ENCODE assay signal across 8 cellular contexts in the genomic region with DNA sequence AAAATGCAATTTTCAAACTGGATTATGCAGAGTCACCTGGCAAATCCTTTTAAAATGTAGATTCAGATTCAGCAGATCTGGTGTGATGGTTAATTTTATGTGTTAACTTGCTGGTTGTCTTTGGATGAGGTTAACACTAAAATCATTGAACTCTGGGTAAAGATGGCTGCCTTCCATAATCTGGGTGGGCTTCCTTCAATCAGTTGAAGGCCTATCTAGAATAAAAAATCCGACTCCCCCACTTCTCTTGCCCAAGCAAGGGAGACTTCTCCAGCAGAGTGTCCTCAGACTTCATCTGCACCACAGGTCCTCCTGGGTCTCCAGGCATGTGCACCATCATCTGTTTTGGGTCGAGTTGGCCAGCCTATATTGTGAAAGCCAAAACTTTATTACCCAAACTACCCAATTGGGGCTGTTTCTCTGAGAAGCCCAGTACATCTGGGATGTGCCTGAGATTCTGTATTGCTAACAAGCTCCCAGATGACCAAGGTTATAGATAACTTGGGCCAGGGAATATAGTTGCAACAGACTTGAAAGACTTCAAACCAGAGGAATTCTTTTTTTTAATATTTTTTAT. TPM values are rescaled to one million over a fixed set of nuclear protein-coding genes. Genes with fewer than 3 reads are reported as not detected.
DNase-seq lines count a peak whose midpoint lies in the region; ATAC-seq and TF ChIP-seq lines count a peak whose summit lies in the region.

No MANE protein-coding gene starts in this region.

- no peak for ATAC-seq in HG03280 (IDR thresholded peaks at IDR 0.05; ENCODE audit: unreplicated experiment)

- peaks cover 4% of the 10 kb centered on the region for H3K36me3 Mint-ChIP-seq in brain

- H3K27me3 Mint-ChIP-seq in brain: no peaks in the 10 kb centered on the region

- TF ChIP-seq CTCF in brain (conservative IDR thresholded peaks at IDR 0.05) (no peak), BE2C (IDR thresholded peaks at IDR 0.05; ENCODE audit: low read depth, low read length) (no peak)

- H3K9me3 Mint-ChIP-seq in brain: no peaks in the 10 kb centered on the region

- no peak overlapping the region for H3K9ac ChIP-seq in HUES48 (ENCODE audit: low read depth, low read length)

- peak; percentile 16 for DNase-seq in AG20443 (ENCODE audit: low spot score)
- no peak for DNase-seq in NCI-H748 (lab: John Stamatoyannopoulos, UW; ENCODE audit: unreplicated experiment)
- DNase-seq in BE2C: no peak
- DNase-seq in amygdala (lab: John Stamatoyannopoulos, UW): no peak

- peak overlapping the region in 1 of 5 experiments; percentile 32 for H3K27ac Mint-ChIP-seq in brain

- H3K9me3 ChIP-seq in HUES48 (ENCODE audit: control insufficient read depth, insufficient read depth, low read length): no peaks in the 10 kb centered on the region
- H3K9me3 ChIP-seq in muscle layer of duodenum (ENCODE audit: control insufficient read depth in 1 of 2, low read length in 2 of 2): no peaks in the 10 kb centered on the region
- H3K9me3 ChIP-seq in BE2C: no peaks in the 10 kb centered on the region

- H3K4me1 ChIP-seq in HUES48 (ENCODE audit: control insufficient read depth, insufficient read depth, low read length) (peaks cover 17% of the 10 kb centered on the region), muscle layer of duodenum (ENCODE audit: control insufficient read depth in 1 of 2, insufficient read depth in 2 of 2, low read length in 2 of 2) (peaks cover 0 to 16% of the 10 kb centered on the region in 2 donors), BE2C (no peaks in the 10 kb centered on the region)

- no peaks in the 10 kb centered on the region for H3K36me3 ChIP-seq in HUES48 (ENCODE audit: control insufficient read depth, insufficient read depth, low read length)
- H3K36me3 ChIP-seq in muscle layer of duodenum (ENCODE audit: control insufficient read depth in 1 of 2, insufficient read depth in 2 of 2, low read length in 2 of 2): no peaks in the 10 kb centered on the region
- H3K36me3 ChIP-seq in BE2C: no peaks in the 10 kb centered on the region

- peaks cover 24% of the 10 kb centered on the region for H3K4me1 Mint-ChIP-seq in brain

- H3K27me3 ChIP-seq in HUES48 (ENCODE audit: control insufficient read depth, insufficient read depth, low read length) (no peaks in the 10 kb centered on the region), muscle layer of duodenum (ENCODE audit: low read depth, low read length) (no peaks in the 10 kb centered on the region), BE2C (no peaks in the 10 kb centered on the region)

- H3K4me3 ChIP-seq in HUES48 (ENCODE audit: low read depth, low read length): peak overlapping the region; percentile 97
- peak overlapping the region; percentile 89 for H3K4me3 ChIP-seq in muscle layer of duodenum (ENCODE audit: low read depth in 1 of 2, low read length in 2 of 2)
- H3K4me3 ChIP-seq in BE2C (ENCODE audit: low read depth, low read length): no peak overlapping the region

- H3K4me3 Mint-ChIP-seq in brain: peak overlapping the region; percentile 69 to 83 (median 72)

- H3K27ac ChIP-seq in HUES48 (ENCODE audit: low read depth, low read length) (no peak overlapping the region), muscle layer of duodenum (ENCODE audit: low read length) (peak overlapping the region; percentile 86)

RNA-seq across cellular contexts. Expression of a gene that starts 1.6 kb away (rescaled TPM):
- polyA plus RNA-seq in brain (ENCODE audit: insufficient read depth, low read depth, low replicate concordance): 16.0 TPM
- 3.5 TPM for polyA plus RNA-seq in BE2C (2012; ENCODE audit: insufficient read depth, insufficient read length, low read depth)

RNA-seq across cellular contexts. Expression of a gene that starts 40.6 kb away (rescaled TPM):
- polyA plus RNA-seq in brain (ENCODE audit: insufficient read depth, low read depth, low replicate concordance): 0.97 TPM
- polyA plus RNA-seq in BE2C (2012; ENCODE audit: insufficient read depth, insufficient read length, low read depth): 0.15 TPM
